6 cellular contexts compared by ENCODE assay signal in the genomic region with DNA sequence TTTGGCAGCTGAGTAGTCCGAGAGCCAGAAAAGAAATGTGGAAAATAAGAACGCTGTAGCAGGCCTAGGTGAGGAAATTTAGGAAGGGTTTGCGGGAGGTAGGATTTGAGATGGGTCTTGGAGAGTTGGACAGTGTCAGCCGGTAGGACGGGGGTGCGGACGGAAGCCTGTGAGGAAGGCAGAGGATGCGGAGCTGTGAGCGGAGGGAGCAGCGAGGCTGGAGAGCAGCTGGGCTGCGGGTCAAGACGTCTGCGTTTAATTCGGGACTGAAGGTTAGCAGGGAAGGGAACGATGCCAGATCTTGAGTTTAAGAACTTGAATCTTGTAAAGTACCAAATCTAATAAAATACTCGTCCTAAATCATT. TPM values are rescaled to one million over a fixed set of nuclear protein-coding genes. Genes with fewer than 3 reads are reported as not detected.
DNase-seq lines count a peak whose midpoint lies in the region; ATAC-seq and TF ChIP-seq lines count a peak whose summit lies in the region.

No MANE protein-coding gene starts in this region.

- peak overlapping the region; percentile 65 for H3K4me3 Mint-ChIP-seq in endodermal cell

- peaks cover 38% of the 10 kb centered on the region for H3K27me3 Mint-ChIP-seq in endodermal cell (ENCODE audit: insufficient read depth)

- H3K4me3 ChIP-seq in endodermal cell (ENCODE audit: low read length) = peak overlapping the region; percentile 80
- peak overlapping the region; percentile 37 to 79 (median 74) for H3K4me3 ChIP-seq in sigmoid colon

- H3K36me3 ChIP-seq in endodermal cell (ENCODE audit: control insufficient read depth, insufficient read depth, low read length) (peaks cover 40% of the 10 kb centered on the region), sigmoid colon (peaks cover 28 to 41% (median 31%) of the 10 kb centered on the region in 4 donors)

- peak; percentile 69 for DNase-seq in NCI-H2227 treated with DMSO at 0.1 percent for 48 hours (lab: John Stamatoyannopoulos, UW)
- DNase-seq in endodermal cell = no peak
- no peak for DNase-seq in sigmoid colon
- DNase-seq in A172 (ENCODE audit: low spot score) = no peak

- H3K4me1 Mint-ChIP-seq in endodermal cell = peaks cover 11% of the 10 kb centered on the region

- H3K27me3 ChIP-seq in endodermal cell (ENCODE audit: control insufficient read depth, insufficient read depth, low read length, poor library complexity, severe bottlenecking) (peaks cover 26% of the 10 kb centered on the region), sigmoid colon (peaks cover 0 to 17% (median 11%) of the 10 kb centered on the region in 3 donors)

- peak overlapping the region; percentile 59 for H3K27ac ChIP-seq in endodermal cell (ENCODE audit: low read depth, low read length)
- H3K27ac ChIP-seq in sigmoid colon = peak overlapping the region; percentile 72 to 79 (median 78)

- no peaks in the 10 kb centered on the region for H3K9me3 ChIP-seq in endodermal cell (ENCODE audit: control insufficient read depth, low read length)
- no peaks in the 10 kb centered on the region for H3K9me3 ChIP-seq in sigmoid colon

- TF ChIP-seq EP300 in sigmoid colon (IDR thresholded peaks at IDR 0.05) = no peak

- TF ChIP-seq POLR2A in sigmoid colon (IDR thresholded peaks at IDR 0.05) = no peak

- H3K4me1 ChIP-seq in endodermal cell (ENCODE audit: control insufficient read depth, insufficient read depth, low read length) = no peaks in the 10 kb centered on the region
- peaks cover 0 to 27% (median 23%) of the 10 kb centered on the region in 4 donors for H3K4me1 ChIP-seq in sigmoid colon

- H3K9me3 Mint-ChIP-seq in endodermal cell = no peaks in the 10 kb centered on the region

- intact Hi-C loops in sigmoid colon (cut with DNase I) = no loop called here

- WGBS in endodermal cell (ENCODE audit: insufficient coverage in 1 of 2, insufficient read length in 1 of 2), 2 experiments = 38 to 46% methylated on average over 16 of the region's 16 CpGs
- WGBS in sigmoid colon, 2 donors = 17 to 44% methylated on average over 16 of the region's 16 CpGs

- no peak for ATAC-seq in activated CD4-positive, CD25-positive, alpha-beta regulatory T cell treated with anti-CD3 and anti-CD28 coated beads, Interleukin-2, amount 50 U/mL, for 24 hours
- ATAC-seq in HG02678 (IDR thresholded peaks at IDR 0.05; ENCODE audit: unreplicated experiment) = no peak

- peaks cover 21% of the 10 kb centered on the region for H3K36me3 Mint-ChIP-seq in endodermal cell (ENCODE audit: low read depth)

- H3K27ac Mint-ChIP-seq in endodermal cell = peak overlapping the region; percentile 6

- no peak overlapping the region for H3K9ac ChIP-seq in endodermal cell (ENCODE audit: extremely low read depth, low read length, poor library complexity, severe bottlenecking)

- TF ChIP-seq CTCF in endodermal cell (conservative IDR thresholded peaks at IDR 0.05) = no peak
- TF ChIP-seq CTCF in sigmoid colon (IDR thresholded peaks at IDR 0.05) = no peak

RNA-seq across cellular contexts. Expression of gene TIGD3, which starts 0.7 kb away (rescaled TPM):
- total RNA-seq in endodermal cell (1 to 10 TPM in 1 of 2 donors, under 1 TPM in 1; 0.99 to 1.0 TPM), sigmoid colon (under 1 TPM in 3 of 4 donors, not detected in 1; 0.14 to 0.36 (median 0.33) TPM)
- polyA plus RNA-seq in endodermal cell (2013, experiment 1 of 2) = 2.1 TPM
- polyA plus RNA-seq in endodermal cell (2013, experiment 2 of 2) = 1.7 TPM
- under 1 TPM in 2 of 3 donors, not detected in 1; 0.69 to 0.96 TPM for polyA plus RNA-seq in sigmoid colon
- total RNA-seq in A172 (2014; rRNA removed; shearing (Covaris generic)) = 2.0 and 3.5 TPM in 2 replicates

RNA-seq across cellular contexts. Expression of gene DPF2, which starts 20.2 kb away (rescaled TPM):
- total RNA-seq in endodermal cell (10 to 100 TPM; 75.8 to 80.9 TPM), sigmoid colon (10 to 100 TPM; 28.5 to 51.2 (median 40.5) TPM)
- 87.4 TPM for polyA plus RNA-seq in endodermal cell (2013, experiment 1 of 2)
- 76.9 TPM for polyA plus RNA-seq in endodermal cell (2013, experiment 2 of 2)
- 10 to 100 TPM; 13.8 to 25.4 (median 14.1) TPM for polyA plus RNA-seq in sigmoid colon
- 37.9 and 57.0 TPM in 2 replicates for total RNA-seq in A172 (2014; rRNA removed; shearing (Covaris generic))

RNA-seq across cellular contexts. Expression of gene SLC25A45, which starts 28.6 kb away (rescaled TPM):
- 1 to 10 TPM; 3.0 to 6.3 TPM for total RNA-seq in endodermal cell
- polyA plus RNA-seq in endodermal cell (2013, experiment 1 of 2) = 0.71 TPM
- 0.50 TPM for polyA plus RNA-seq in endodermal cell (2013, experiment 2 of 2)
- 1 to 10 TPM; 2.5 to 8.9 (median 6.0) TPM for total RNA-seq in sigmoid colon
- polyA plus RNA-seq in sigmoid colon = 10 to 100 TPM in 1 of 3 donors, 1 to 10 TPM in 2; 1.2 to 12.8 (median 2.5) TPM
- 3.5 and 7.0 TPM in 2 replicates for total RNA-seq in A172 (2014; rRNA removed; shearing (Covaris generic))

RNA-seq across cellular contexts. Expression of gene FRMD8, which starts 32.6 kb away (rescaled TPM):
- total RNA-seq in endodermal cell (10 to 100 TPM; 27.4 to 29.6 TPM), sigmoid colon (10 to 100 TPM; 10.7 to 27.5 (median 15.6) TPM)
- polyA plus RNA-seq in endodermal cell (2013, experiment 1 of 2) = 10.8 TPM
- polyA plus RNA-seq in endodermal cell (2013, experiment 2 of 2) = 11.9 TPM
- polyA plus RNA-seq in sigmoid colon = 10 to 100 TPM; 21.6 to 29.0 (median 25.2) TPM
- 21.5 and 36.9 TPM in 2 replicates for total RNA-seq in A172 (2014; rRNA removed; shearing (Covaris generic))

RNA-seq across cellular contexts. Expression of gene CDC42EP2, which starts 39.2 kb away (rescaled TPM):
- total RNA-seq in endodermal cell (1 to 10 TPM; 5.9 to 6.9 TPM), sigmoid colon (10 to 100 TPM; 11.0 to 29.1 (median 16.5) TPM)
- 2.4 TPM for polyA plus RNA-seq in endodermal cell (2013, experiment 1 of 2)
- 1.5 TPM for polyA plus RNA-seq in endodermal cell (2013, experiment 2 of 2)
- polyA plus RNA-seq in sigmoid colon = 10 to 100 TPM in 2 of 3 donors, 1 to 10 TPM in 1; 8.8 to 15.0 (median 11.4) TPM
- 1.7 and 5.3 TPM in 2 replicates for total RNA-seq in A172 (2014; rRNA removed; shearing (Covaris generic))
